Comparison of ENCODE assay signal across 9 cellular contexts in genomic region chr19:47512948-47513319, GRCh38. TPM values are rescaled to one million over a fixed set of nuclear protein-coding genes. Genes with fewer than 3 reads are reported as not detected.
A peak's percentile ranks its signal among the peaks of the same experiment; 100 is the strongest.
DNase-seq lines count a peak whose midpoint lies in the region; ATAC-seq, FAIRE-seq and TF ChIP-seq lines count a peak whose summit lies in the region.
"Had no signal": no experiment of that assay in that cellular context is flagged by ENCODE, and none has a peak within 500 bp of the region (broad histone marks: within the 10 kb centered on the region; RNA-seq: fewer than 3 reads in every experiment).

No MANE protein-coding gene starts in this region.

- no peaks in the 10 kb centered on the region for H3K36me3 ChIP-seq in astrocyte (ENCODE audit: insufficient read depth, low read length)
- no peaks in the 10 kb centered on the region for H3K36me3 ChIP-seq in transverse colon

- TF ChIP-seq CTCF in astrocyte (IDR thresholded peaks at IDR 0.05; ENCODE audit: insufficient read depth, low read depth, low read length) = no peak
- TF ChIP-seq CTCF in transverse colon (IDR thresholded peaks at IDR 0.05) = no peak

- in situ Hi-C loops in transverse colon (cut with MboI; ENCODE audit: low pct_ligation_motif_present in 1 of 4, low pct_unique_long_range_greater_than_20kb in 1 of 4, low sequenced_read_pairs in 3 of 4) = loop anchor here in 3 of 4 donors (5.0 to 10.0 kb wide), 3 partner anchors 78 to 94 kb away; partner anchors contain the start of gene BICRA (in 2 of the 3)

- H3K4me3 Mint-ChIP-seq in activated naive CD4-positive, alpha-beta T cell treated with anti-CD3 and anti-CD28 coated beads, Interleukin-2, amount 50 U/mL, for 24 hours = peak overlapping the region; percentile 98
- H3K4me3 Mint-ChIP-seq in astrocyte (ENCODE audit: unreplicated experiment) (peak overlapping the region; percentile 99), memory B cell (peak overlapping the region; percentile 79)

- peaks cover 85% of the 10 kb centered on the region for H3K4me1 Mint-ChIP-seq in activated naive CD4-positive, alpha-beta T cell treated with anti-CD3 and anti-CD28 coated beads, Interleukin-2, amount 50 U/mL, for 24 hours
- H3K4me1 Mint-ChIP-seq in astrocyte (ENCODE audit: low read depth, unreplicated experiment) = peaks cover 32% of the 10 kb centered on the region
- peaks cover 45% of the 10 kb centered on the region for H3K4me1 Mint-ChIP-seq in memory B cell

- H3K27ac ChIP-seq in astrocyte (ENCODE audit: low read depth, low read length) (no peak overlapping the region), transverse colon (peak overlapping the region; percentile 84 to 99 (median 97))

- H3K79me2 ChIP-seq in astrocyte (ENCODE audit: insufficient read depth, low read length) = peaks cover 68% of the 10 kb centered on the region

- intact Hi-C loops in transverse colon (cut with DNase I; ENCODE audit: low total_unique reads) = loop anchor here (10.0 kb wide), 2 partner anchors 192 to 272 kb away; no protein-coding TSS in a partner anchor

- no peak for ATAC-seq in memory B cell (ENCODE audit: low read depth)

- TF ChIP-seq POLR2A in transverse colon (IDR thresholded peaks at IDR 0.05) = no peak

- WGBS in transverse colon (ENCODE audit: low coverage in 1 of 2), 2 donors = 32 to 40% methylated on average over 8 of the region's 8 CpGs

- H3K4me1 ChIP-seq in astrocyte (ENCODE audit: insufficient read depth, low read length) = peaks cover 19% of the 10 kb centered on the region
- H3K4me1 ChIP-seq in transverse colon = peaks cover 33 to 64% (median 45%) of the 10 kb centered on the region in 4 donors

- peak overlapping the region; percentile 96 for H3K27ac Mint-ChIP-seq in activated naive CD4-positive, alpha-beta T cell treated with anti-CD3 and anti-CD28 coated beads, Interleukin-2, amount 50 U/mL, for 24 hours
- H3K27ac Mint-ChIP-seq in astrocyte (ENCODE audit: unreplicated experiment) (peak overlapping the region; percentile 99), memory B cell (peak overlapping the region; percentile 99)

- H3K9me3 Mint-ChIP-seq in activated naive CD4-positive, alpha-beta T cell treated with anti-CD3 and anti-CD28 coated beads, Interleukin-2, amount 50 U/mL, for 24 hours = no peaks in the 10 kb centered on the region
- H3K9me3 Mint-ChIP-seq in astrocyte (ENCODE audit: unreplicated experiment) = no peaks in the 10 kb centered on the region
- no peaks in the 10 kb centered on the region for H3K9me3 Mint-ChIP-seq in memory B cell

- H3K4me2 ChIP-seq in astrocyte (ENCODE audit: low read length) = peak overlapping the region; percentile 100

- peak overlapping the region; percentile 99 for H3K9ac ChIP-seq in astrocyte (ENCODE audit: low read length)

- FAIRE-seq in astrocyte (lab: Jason Lieb, UNC) = no peak

- no peaks in the 10 kb centered on the region for H3K9me3 ChIP-seq in astrocyte (ENCODE audit: insufficient read depth, low read depth, low read length)
- no peaks in the 10 kb centered on the region for H3K9me3 ChIP-seq in transverse colon

- H3K27me3 ChIP-seq in astrocyte (ENCODE audit: insufficient read depth, low read length) = no peaks in the 10 kb centered on the region
- H3K27me3 ChIP-seq in transverse colon = no peaks in the 10 kb centered on the region

- no peaks in the 10 kb centered on the region for H3K27me3 Mint-ChIP-seq in activated naive CD4-positive, alpha-beta T cell treated with anti-CD3 and anti-CD28 coated beads, Interleukin-2, amount 50 U/mL, for 24 hours
- H3K27me3 Mint-ChIP-seq in astrocyte (ENCODE audit: low read depth, unreplicated experiment) = no peaks in the 10 kb centered on the region
- H3K27me3 Mint-ChIP-seq in memory B cell = no peaks in the 10 kb centered on the region

- no peak for TF ChIP-seq EP300 in transverse colon (IDR thresholded peaks at IDR 0.05; ENCODE audit: low read depth)

- no peak for DNase-seq in activated naive CD4-positive, alpha-beta T cell (lab: John Stamatoyannopoulos, UW)
- DNase-seq in astrocyte (ENCODE audit: low read depth) (no peak), memory B cell (ENCODE audit: low spot score in 2 of 2) (no peak), transverse colon (no peak), NCI-H1417 (lab: John Stamatoyannopoulos, UW) (no peak), DMS79 (lab: John Stamatoyannopoulos, UW) (no peak)
- DNase-seq in stimulated activated CD4-positive, alpha-beta T cell treated with anti-CD3 and anti-CD28 coated beads, Interleukin-2, amount 100 ng/mL, for 24 hours = no peak
- DNase-seq: NCI-H2029 had no signal

- peaks cover 2% of the 10 kb centered on the region for H3K36me3 Mint-ChIP-seq in activated naive CD4-positive, alpha-beta T cell treated with anti-CD3 and anti-CD28 coated beads, Interleukin-2, amount 50 U/mL, for 24 hours
- H3K36me3 Mint-ChIP-seq in astrocyte (ENCODE audit: low read depth, unreplicated experiment) (peaks cover 8% of the 10 kb centered on the region), memory B cell (peaks cover 8% of the 10 kb centered on the region)

- H2AFZ ChIP-seq in astrocyte (ENCODE audit: low read depth, low read length) = no peak overlapping the region

- peaks cover 65% of the 10 kb centered on the region for H4K20me1 ChIP-seq in astrocyte (ENCODE audit: insufficient read depth, low read length)

- H3K4me3 ChIP-seq in astrocyte (ENCODE audit: insufficient read depth, low read depth, low read length) (no peak overlapping the region), transverse colon (peak overlapping the region in 3 of 4 donors; percentile 82 to 98 (median 95))

RNA-seq across cellular contexts. Expression of gene NAPA, which starts 1.9 kb away (rescaled TPM):
- total RNA-seq in astrocyte = 122 and 132 TPM in 2 replicates
- 100 to 1,000 TPM in 3 of 4 donors, 10 to 100 TPM in 1; 94.8 to 138 (median 114) TPM for total RNA-seq in transverse colon

RNA-seq across cellular contexts. Expression of gene KPTN, which starts 28.9 kb away (rescaled TPM):
- total RNA-seq in astrocyte (13.2 and 15.9 TPM in 2 replicates), transverse colon (1 to 10 TPM in 3 of 4 donors, not detected in 1; 2.2 to 5.7 (median 3.3) TPM)

RNA-seq across cellular contexts. Expression of gene SLC8A2, which starts 41.2 kb away (rescaled TPM):
- total RNA-seq in astrocyte (3.3 and 9.6 TPM in 2 replicates), transverse colon (10 to 100 TPM in 2 of 4 donors, 1 to 10 TPM in 1, under 1 TPM in 1; 0.82 to 36.4 (median 9.6) TPM)
